8 cellular contexts compared by ENCODE assay signal in genomic region chr7:127392182-127392565, GRCh38. TPM values are rescaled to one million over a fixed set of nuclear protein-coding genes. Genes with fewer than 3 reads are reported as not detected.
DNase-seq lines count a peak whose midpoint lies in the region; ATAC-seq and TF ChIP-seq lines count a peak whose summit lies in the region.

No MANE protein-coding gene starts in this region.

- H3K27ac ChIP-seq in cardiac muscle cell: peak overlapping the region; percentile 85
- peak overlapping the region; percentile 98 for H3K27ac ChIP-seq in urinary bladder (ENCODE audit: low read depth)

- no peaks in the 10 kb centered on the region for H3K27me3 Mint-ChIP-seq in activated naive CD8-positive, alpha-beta T cell
- peaks cover 24% of the 10 kb centered on the region for H3K27me3 Mint-ChIP-seq in progenitor cell of endocrine pancreas

- H3K9me3 ChIP-seq in cardiac muscle cell (ENCODE audit: low read depth): no peaks in the 10 kb centered on the region

- H3K27me3 ChIP-seq in cardiac muscle cell: peaks cover 13% of the 10 kb centered on the region

- H3K4me1 Mint-ChIP-seq in activated naive CD8-positive, alpha-beta T cell (ENCODE audit: low read depth): peaks cover 70% of the 10 kb centered on the region
- H3K4me1 Mint-ChIP-seq in progenitor cell of endocrine pancreas (ENCODE audit: low read depth): peaks cover 13% of the 10 kb centered on the region

- H3K4me3 Mint-ChIP-seq in activated naive CD8-positive, alpha-beta T cell: peak overlapping the region; percentile 92
- peak overlapping the region; percentile 97 for H3K4me3 Mint-ChIP-seq in progenitor cell of endocrine pancreas (ENCODE audit: low read depth)

- DNase-seq in AG04449 (ENCODE audit: low read depth, low spot score) (no peak), RPMI8226 (peak; percentile 80), cardiac muscle cell (ENCODE audit: low read depth in 1 of 2, low spot score in 1 of 2) (peak; percentile 74 to 76), progenitor cell of endocrine pancreas (ENCODE audit: low spot score, unreplicated experiment) (peak; percentile 53)

- peaks cover 6% of the 10 kb centered on the region for H3K9me3 Mint-ChIP-seq in activated naive CD8-positive, alpha-beta T cell (ENCODE audit: low read depth)
- H3K9me3 Mint-ChIP-seq in progenitor cell of endocrine pancreas (ENCODE audit: low read depth): no peaks in the 10 kb centered on the region

- H3K36me3 ChIP-seq in cardiac muscle cell (peaks cover 18% of the 10 kb centered on the region), urinary bladder (ENCODE audit: insufficient read depth) (no peaks in the 10 kb centered on the region)

- ATAC-seq in GM18505 (IDR thresholded peaks at IDR 0.05; ENCODE audit: unreplicated experiment): peak; percentile 41
- ATAC-seq in HG03103 (IDR thresholded peaks at IDR 0.05; ENCODE audit: low read depth, unreplicated experiment): peak; percentile 32

- peak overlapping the region; percentile 93 for H3K27ac Mint-ChIP-seq in activated naive CD8-positive, alpha-beta T cell
- H3K27ac Mint-ChIP-seq in progenitor cell of endocrine pancreas: peak overlapping the region; percentile 95

- no peak for TF ChIP-seq POLR2A in GM18505 (IDR thresholded peaks at IDR 0.05; ENCODE audit: borderline replicate concordance, extremely low read depth, insufficient read depth, insufficient read length)

- CTCF ChIA-PET in AG04449 (lab: Yijun Ruan, JAX): interaction anchor here (1.5 to 1.7 kb wide), 2 partner anchors 8 to 14 kb away, joined by 5 read pairs; no protein-coding TSS in a partner anchor

- POLR2A ChIA-PET in AG04449 (lab: Yijun Ruan, JAX): interaction anchor here (0.6 to 1.6 kb wide), 6 partner anchors 15 to 885 kb away, joined by 3 to 5 read pairs (median 3); no protein-coding TSS in a partner anchor

- TF ChIP-seq CTCF in AG04449 (IDR thresholded peaks at IDR 0.05; ENCODE audit: insufficient read depth, low read length, missing control alignments): no peak
- no peak for TF ChIP-seq CTCF in cardiac muscle cell (IDR thresholded peaks at IDR 0.05; ENCODE audit: low read depth, low read length)
- TF ChIP-seq CTCF in progenitor cell of endocrine pancreas (IDR thresholded peaks at IDR 0.05; ENCODE audit: unreplicated experiment): no peak

- H3K4me3 ChIP-seq in AG04449 (ENCODE audit: low read depth, low read length) (peak overlapping the region; percentile 79), cardiac muscle cell (peak overlapping the region; percentile 98), urinary bladder (ENCODE audit: low read depth, low read length) (peak overlapping the region; percentile 97)

- peaks cover 8% of the 10 kb centered on the region for H3K4me1 ChIP-seq in cardiac muscle cell (ENCODE audit: low read depth)
- no peaks in the 10 kb centered on the region for H3K4me1 ChIP-seq in urinary bladder (ENCODE audit: insufficient read depth)

- 0% methylated on average over 48 of the region's 48 CpGs for WGBS in urinary bladder

- peaks cover 19% of the 10 kb centered on the region for H3K36me3 Mint-ChIP-seq in activated naive CD8-positive, alpha-beta T cell
- H3K36me3 Mint-ChIP-seq in progenitor cell of endocrine pancreas (ENCODE audit: insufficient read depth): peaks cover 10% of the 10 kb centered on the region

RNA-seq across cellular contexts. Expression of gene ZNF800, which starts 0.3 kb away (rescaled TPM):
- total RNA-seq in cardiac muscle cell (20.3 and 22.5 TPM in 2 replicates), progenitor cell of endocrine pancreas (27.5 and 28.2 TPM in 2 replicates), urinary bladder (42.5 TPM)
- polyA plus RNA-seq in cardiac muscle cell (13.7 and 20.7 TPM in 2 replicates), urinary bladder (9.8 TPM)
